ENCODE assay signal across 12 cellular contexts in genomic region chr3:137642831-137643230, GRCh38.
A peak's percentile ranks its signal among the peaks of the same experiment; 100 is the strongest.
DNase-seq lines count a peak whose midpoint lies in the region; ATAC-seq and TF ChIP-seq lines count a peak whose summit lies in the region.
"Had no signal": no experiment of that assay in that cellular context is flagged by ENCODE, and none has a peak within 500 bp of the region (broad histone marks: within the 10 kb centered on the region; RNA-seq: fewer than 3 reads in every experiment).

No MANE protein-coding gene starts in this region.

- H3K9me3 Mint-ChIP-seq in CD4-positive, alpha-beta memory T cell = peaks cover 0 to 13% (median 6%) of the 10 kb centered on the region in 8 donors

- intact Hi-C loops in body of pancreas (cut with DNase I) (no loop called here), left lung (cut with DNase I) (no loop called here)
- intact Hi-C loops in CD4-positive, alpha-beta memory T cell (cut with micrococcal nuclease) = no loop called here

- H3K4me1 ChIP-seq in HUES64 (ENCODE audit: insufficient read depth, low read length) (peaks cover 32% of the 10 kb centered on the region), body of pancreas (no peaks in the 10 kb centered on the region), left lung (no peaks in the 10 kb centered on the region)
- no peaks in the 10 kb centered on the region for H3K4me1 ChIP-seq in CD4-positive, alpha-beta memory T cell (ENCODE audit: insufficient read depth, low read length)

- H3K4me3 ChIP-seq in HUES64 (ENCODE audit: low read length) = peak overlapping the region; percentile 12; the same call in 1 of the 2 replicates
- no peak overlapping the region for H3K4me3 ChIP-seq in body of pancreas
- H3K4me3 ChIP-seq in left lung = no peak overlapping the region
- H3K4me3 ChIP-seq in CD4-positive, alpha-beta memory T cell (ENCODE audit: low read length in 2 of 2) = no peak overlapping the region

- H3K9me3 ChIP-seq in HUES64 (ENCODE audit: insufficient read depth, low read depth, low read length) (no peaks in the 10 kb centered on the region), body of pancreas (no peaks in the 10 kb centered on the region), left lung (no peaks in the 10 kb centered on the region)
- H3K9me3 ChIP-seq in CD4-positive, alpha-beta memory T cell (ENCODE audit: control insufficient read depth in 1 of 2, low read length in 2 of 2) = no peaks in the 10 kb centered on the region

- no peaks in the 10 kb centered on the region for H3K4me1 Mint-ChIP-seq in CD4-positive, alpha-beta memory T cell
- H3K4me1 Mint-ChIP-seq: naive thymus-derived CD8-positive, alpha-beta T cell had no signal

- H3K36me3 Mint-ChIP-seq in CD4-positive, alpha-beta memory T cell = no peaks in the 10 kb centered on the region
- H3K36me3 Mint-ChIP-seq: naive thymus-derived CD8-positive, alpha-beta T cell had no signal

- no peak overlapping the region for H3K27ac Mint-ChIP-seq in CD4-positive, alpha-beta memory T cell
- H3K27ac Mint-ChIP-seq: naive thymus-derived CD8-positive, alpha-beta T cell had no signal

- no peak for TF ChIP-seq POLR2A in body of pancreas (IDR thresholded peaks at IDR 0.05)

- no peak for TF ChIP-seq CTCF in body of pancreas (IDR thresholded peaks at IDR 0.05)
- TF ChIP-seq CTCF in left lung (IDR thresholded peaks at IDR 0.05) = no peak

- no peak overlapping the region for H3K9ac ChIP-seq in HUES64 (ENCODE audit: low read depth, low read length)

- ATAC-seq in body of pancreas = no peak
- ATAC-seq in left lung = peak; percentile 45
- no peak for ATAC-seq in GM21515 (IDR thresholded peaks at IDR 0.05; ENCODE audit: unreplicated experiment)
- ATAC-seq: naive thymus-derived CD8-positive, alpha-beta T cell had no signal

- WGBS in HUES64 = 32% methylated on average over 10 of the region's 10 CpGs
- WGBS in body of pancreas, 2 donors = 6% methylated on average over 8 to 10 of the region's 10 CpGs

- no peaks in the 10 kb centered on the region for H3K36me3 ChIP-seq in HUES64 (ENCODE audit: insufficient read depth, low read length)
- H3K36me3 ChIP-seq in body of pancreas (replicated peaks in 1 of 2; ENCODE audit: insufficient read depth in 1 of 2, low read depth in 2 of 2) = no peaks in the 10 kb centered on the region
- H3K36me3 ChIP-seq in left lung = no peaks in the 10 kb centered on the region
- H3K36me3 ChIP-seq in CD4-positive, alpha-beta memory T cell (ENCODE audit: insufficient read depth, low read length) = no peaks in the 10 kb centered on the region

- H3K27me3 ChIP-seq in HUES64 (ENCODE audit: insufficient read depth, low read length) = peaks cover 14% of the 10 kb centered on the region; the same call in 1 of the 2 replicates
- H3K27me3 ChIP-seq in body of pancreas = no peaks in the 10 kb centered on the region
- H3K27me3 ChIP-seq in left lung = peaks cover 0 to 18% of the 10 kb centered on the region in 2 donors
- no peaks in the 10 kb centered on the region for H3K27me3 ChIP-seq in CD4-positive, alpha-beta memory T cell (ENCODE audit: insufficient read depth, low read length)

- POLR2A ChIA-PET in CD4-positive, alpha-beta memory T cell (lab: Charles Lee; ENCODE audit: partially characterized antibody) = no interaction called here

- DNase-seq in DMS53 treated with DMSO at 0.1 percent for 48 hours (lab: John Stamatoyannopoulos, UW; ENCODE audit: unreplicated experiment) = peak; percentile 83
- DNase-seq in body of pancreas = peak in 3 of 4 donors; percentile 18 to 25 (median 24)
- no peak for DNase-seq in left lung
- DNase-seq in stimulated activated CD4-positive, alpha-beta T cell treated with anti-CD3 and anti-CD28 coated beads, Interleukin-2, amount 100 ng/mL, for 48 hours = no peak
- DNase-seq in CD4-positive, alpha-beta memory T cell = no peak
- DNase-seq in inferior parietal cortex (ENCODE audit: extremely low spot score) = no peak
- DNase-seq: activated CD8-positive, alpha-beta memory T cell treated with anti-CD3 and anti-CD28 coated beads, Interleukin-2, amount 50 U/mL, for 4 hours; activated naive CD4-positive, alpha-beta T cell treated with Interleukin-2 at 50 U/mL for 16 hours; naive thymus-derived CD8-positive, alpha-beta T cell; T-helper 9 cell had no signal

- no peak overlapping the region for H3K4me3 Mint-ChIP-seq in CD4-positive, alpha-beta memory T cell
- H3K4me3 Mint-ChIP-seq: naive thymus-derived CD8-positive, alpha-beta T cell had no signal

- H3K27me3 Mint-ChIP-seq in CD4-positive, alpha-beta memory T cell = peaks cover 0 to 3% of the 10 kb centered on the region in 2 donors

- CTCF ChIA-PET in CD4-positive, alpha-beta memory T cell (lab: Charles Lee; ENCODE audit: partially characterized antibody) = no interaction called here

- H3K27ac ChIP-seq in HUES64 (ENCODE audit: low read depth, low read length) = peak overlapping the region; percentile 6; the same call in 1 of the 2 replicates
- H3K27ac ChIP-seq in body of pancreas = no peak overlapping the region
- no peak overlapping the region for H3K27ac ChIP-seq in left lung
- H3K27ac ChIP-seq in CD4-positive, alpha-beta memory T cell (ENCODE audit: low read depth, low read length) = no peak overlapping the region

Comparison
In these comparisons a context has a peak if more than half of its experiments do, and no peak if none do; other contexts are left out.
1. DNase-seq: peak in DMS53 treated with DMSO at 0.1 percent for 48 hours (single experiment) and body of pancreas (3 of 4); none in left lung (0 of 2), stimulated activated CD4-positive, alpha-beta T cell treated with anti-CD3 and anti-CD28 coated beads, Interleukin-2, amount 100 ng/mL, for 48 hours (0 of 2), CD4-positive, alpha-beta memory T cell (0 of 5) and inferior parietal cortex (single experiment).